In genomic region chr12:4193821-4194220, GRCh38 we compare ENCODE assay signal across 30 cellular contexts.
"Had no signal": no experiment of that assay in that cellular context is flagged by ENCODE, and none has a peak within 500 bp of the region (broad histone marks: within the 10 kb centered on the region; RNA-seq: fewer than 3 reads in every experiment).

No MANE protein-coding gene starts in this region.

- H3K36me3 ChIP-seq: adrenal gland, gastrocnemius medialis, pancreas, prostate gland, right atrium auricular region, thoracic aorta, uterus had no signal

- H3K9me3 Mint-ChIP-seq: activated naive CD8-positive, alpha-beta T cell treated with anti-CD3 and anti-CD28 coated beads for 36 hours; activated T-cell treated with anti-CD3 and anti-CD28 coated beads, Interleukin-2, amount 50 U/mL, for 72 hours; mesothelial cell of epicardium; naive B cell; nephron progenitor cell; stimulated activated effector memory CD8-positive, alpha-beta T cell treated with anti-CD3 and anti-CD28 coated beads, Interleukin-12 subunit alpha, Interleukin-12 subunit beta, amount 100 ng/mL, for 72 hours; stimulated activated naive CD8-positive, alpha-beta T cell treated with anti-CD3 and anti-CD28 coated beads, Interleukin-15, Interleukin-2, amounts not matched to agents 100 ng/mL and 50 ng/mL, for 24 hours had no signal

- DNase-seq: activated CD4-positive, alpha-beta T cell treated with anti-CD3 and anti-CD28 coated beads for 1 hour; activated CD8-positive, alpha-beta memory T cell treated with anti-CD3 and anti-CD28 coated beads, Interleukin-2, amount 10 ng/mL, durations not matched to agents 7 days and 5 days; activated CD8-positive, alpha-beta T cell treated with anti-CD3 and anti-CD28 coated beads, Interleukin-2, amount 10 ng/mL, durations not matched to agents 7 days and 5 days; activated naive CD4-positive, alpha-beta T cell treated with Interleukin-2 at 50 U/mL for 16 hours; activated naive CD8-positive, alpha-beta T cell treated with anti-CD3 and anti-CD28 coated beads for 36 hours; activated T-cell treated with anti-CD3 and anti-CD28 coated beads for 4 hours; activated T-cell treated with anti-CD3 and anti-CD28 coated beads, Interleukin-2, amount 50 U/mL, for 72 hours; adrenal gland; aorta; body of pancreas; effector CD8-positive, alpha-beta T cell; gastrocnemius medialis; glutamatergic neuron; left cardiac atrium; mammary epithelial cell; naive B cell; nephron progenitor cell; pancreas; stimulated activated CD4-positive, alpha-beta T cell treated with anti-CD3 and anti-CD28 coated beads, Interleukin-4, amount 100 ng/mL, for 24 hours; T-helper 17 cell; T1000; trophoblast cell; uterus had no signal

- H3K27me3 Mint-ChIP-seq: activated naive CD8-positive, alpha-beta T cell treated with anti-CD3 and anti-CD28 coated beads for 36 hours; naive B cell; stimulated activated naive CD8-positive, alpha-beta T cell treated with anti-CD3 and anti-CD28 coated beads, Interleukin-15, Interleukin-2, amounts not matched to agents 100 ng/mL and 50 ng/mL, for 24 hours had no signal

- H3K27ac ChIP-seq: adrenal gland, body of pancreas, gastrocnemius medialis, pancreas, prostate gland, right atrium auricular region, thoracic aorta, uterus had no signal

- H3K27ac Mint-ChIP-seq: activated CD8-positive, alpha-beta memory T cell treated with anti-CD3 and anti-CD28 coated beads, Interleukin-2, amount 10 ng/mL, durations not matched to agents 7 days and 5 days; activated CD8-positive, alpha-beta T cell treated with anti-CD3 and anti-CD28 coated beads, Interleukin-2, amount 10 ng/mL, durations not matched to agents 7 days and 5 days; activated naive CD8-positive, alpha-beta T cell treated with anti-CD3 and anti-CD28 coated beads for 36 hours; activated T-cell treated with anti-CD3 and anti-CD28 coated beads, Interleukin-2, amount 50 U/mL, for 72 hours; mesothelial cell of epicardium; naive B cell; nephron progenitor cell; stimulated activated naive CD8-positive, alpha-beta T cell treated with anti-CD3 and anti-CD28 coated beads, Interleukin-15, Interleukin-2, amounts not matched to agents 100 ng/mL and 50 ng/mL, for 24 hours; T-helper 17 cell; WTC11 had no signal

- H3K4me3 Mint-ChIP-seq: activated CD8-positive, alpha-beta memory T cell treated with anti-CD3 and anti-CD28 coated beads, Interleukin-2, amount 10 ng/mL, durations not matched to agents 7 days and 5 days; activated CD8-positive, alpha-beta T cell treated with anti-CD3 and anti-CD28 coated beads, Interleukin-2, amount 10 ng/mL, durations not matched to agents 7 days and 5 days; activated naive CD8-positive, alpha-beta T cell treated with anti-CD3 and anti-CD28 coated beads for 36 hours; activated T-cell treated with anti-CD3 and anti-CD28 coated beads, Interleukin-2, amount 50 U/mL, for 72 hours; mesothelial cell of epicardium; naive B cell; nephron progenitor cell; stimulated activated effector memory CD8-positive, alpha-beta T cell treated with anti-CD3 and anti-CD28 coated beads, Interleukin-12 subunit alpha, Interleukin-12 subunit beta, amount 100 ng/mL, for 72 hours; stimulated activated naive CD8-positive, alpha-beta T cell treated with anti-CD3 and anti-CD28 coated beads, Interleukin-15, Interleukin-2, amounts not matched to agents 100 ng/mL and 50 ng/mL, for 24 hours; T-helper 17 cell; WTC11 had no signal

- H3K27me3 ChIP-seq: body of pancreas, gastrocnemius medialis, pancreas, right atrium auricular region, uterus had no signal

- H3K4me3 ChIP-seq: adrenal gland, body of pancreas, gastrocnemius medialis, pancreas, prostate gland, right atrium auricular region, thoracic aorta, uterus had no signal

- H3K4me1 Mint-ChIP-seq: stimulated activated effector memory CD8-positive, alpha-beta T cell treated with anti-CD3 and anti-CD28 coated beads, Interleukin-12 subunit alpha, Interleukin-12 subunit beta, amount 100 ng/mL, for 72 hours had no signal

- H3K36me3 Mint-ChIP-seq: activated CD8-positive, alpha-beta memory T cell treated with anti-CD3 and anti-CD28 coated beads, Interleukin-2, amount 10 ng/mL, durations not matched to agents 7 days and 5 days; activated naive CD8-positive, alpha-beta T cell treated with anti-CD3 and anti-CD28 coated beads for 36 hours; mesothelial cell of epicardium; naive B cell; stimulated activated effector memory CD8-positive, alpha-beta T cell treated with anti-CD3 and anti-CD28 coated beads, Interleukin-12 subunit alpha, Interleukin-12 subunit beta, amount 100 ng/mL, for 72 hours had no signal

- H3K9me3 ChIP-seq: adrenal gland, body of pancreas, gastrocnemius medialis, pancreas, prostate gland, right atrium auricular region, thoracic aorta, uterus had no signal

- H3K4me1 ChIP-seq: adrenal gland, body of pancreas, gastrocnemius medialis, pancreas, prostate gland, right atrium auricular region, uterus had no signal
